Comparison of ENCODE assay signal across 22 cellular contexts in the genomic region with DNA sequence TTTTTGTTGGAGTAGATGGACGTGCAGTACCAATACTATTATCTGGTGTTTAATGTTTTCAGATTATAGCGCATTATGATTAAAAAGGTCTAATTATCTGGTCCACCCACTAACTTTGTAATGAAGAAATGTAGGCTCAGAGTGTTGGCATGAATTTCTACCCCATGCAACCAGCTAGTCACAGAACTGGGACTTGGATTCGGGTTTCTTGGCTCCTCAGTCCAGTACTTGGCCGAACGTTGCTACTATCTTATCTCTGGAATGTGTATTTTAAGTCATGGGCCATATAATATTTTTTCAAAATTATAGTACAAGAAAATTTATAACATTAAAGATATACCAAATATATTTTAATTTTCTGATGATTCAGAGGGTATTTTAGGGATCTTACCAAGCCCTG.
DNase-seq lines count a peak whose midpoint lies in the region; ATAC-seq, FAIRE-seq and TF ChIP-seq lines count a peak whose summit lies in the region.
"Had no signal": no experiment of that assay in that cellular context is flagged by ENCODE, and none has a peak within 500 bp of the region (broad histone marks: within the 10 kb centered on the region; RNA-seq: fewer than 3 reads in every experiment).

No MANE protein-coding gene starts in this region.

- H3K27ac ChIP-seq in right atrium auricular region (no peak overlapping the region), left ventricle myocardium inferior (replicated peaks) (no peak overlapping the region), gastrocnemius medialis (no peak overlapping the region)
- H3K27ac ChIP-seq: 22Rv1, BLaER1, C4-2B had no signal

- H3K4me1 ChIP-seq in right atrium auricular region (no peaks in the 10 kb centered on the region), left ventricle myocardium inferior (peaks cover 8% of the 10 kb centered on the region), gastrocnemius medialis (peaks cover 5 to 17% of the 10 kb centered on the region in 2 donors)
- H3K4me1 ChIP-seq: BLaER1, Caco-2 had no signal

- no peaks in the 10 kb centered on the region for H3K36me3 ChIP-seq in right atrium auricular region
- H3K36me3 ChIP-seq in left ventricle myocardium inferior: no peaks in the 10 kb centered on the region
- no peaks in the 10 kb centered on the region for H3K36me3 ChIP-seq in gastrocnemius medialis
- H3K36me3 ChIP-seq: BLaER1 had no signal

- DNase-seq in Right ventricle myocardium inferior (ENCODE audit: missing footprints) (no peak), right atrium auricular region (ENCODE audit: low spot score) (no peak), left ventricle myocardium superior (no peak), left ventricle myocardium inferior (no peak), frontal cortex (ENCODE audit: low spot score in 2 of 2) (no peak), gastrocnemius medialis (no peak)
- DNase-seq: Caco-2; CD4-positive, CD25-positive, alpha-beta regulatory T cell; CD8-positive, alpha-beta T cell; DMS153; DND-41; H9 had no signal

- intact Hi-C loops in Right ventricle myocardium inferior (cut with DNase I): no loop called here
- intact Hi-C loops in left ventricle myocardium superior (cut with micrococcal nuclease): no loop called here
- intact Hi-C loops in left ventricle myocardium inferior (cut with micrococcal nuclease): no loop called here
- intact Hi-C loops in gastrocnemius medialis (cut with DNase I; ENCODE audit: low total_unique reads): no loop called here

- H3K9me3 ChIP-seq in right atrium auricular region (no peaks in the 10 kb centered on the region), left ventricle myocardium inferior (replicated peaks) (no peaks in the 10 kb centered on the region), gastrocnemius medialis (no peaks in the 10 kb centered on the region)
- H3K9me3 ChIP-seq: BLaER1, Caco-2 had no signal

- TF ChIP-seq POLR2A in gastrocnemius medialis (IDR thresholded peaks at IDR 0.05): no peak

- H3K4me3 ChIP-seq in right atrium auricular region (no peak overlapping the region), left ventricle myocardium inferior (no peak overlapping the region), gastrocnemius medialis (no peak overlapping the region)
- H3K4me3 ChIP-seq: BLaER1, GM23338 had no signal

- peak; percentile 30 for FAIRE-seq in frontal cortex (lab: Jason Lieb, UNC)
- FAIRE-seq: A204.1, G401.6, GM12892 had no signal

- H3K27me3 ChIP-seq in right atrium auricular region: no peaks in the 10 kb centered on the region
- H3K27me3 ChIP-seq in left ventricle myocardium inferior (ENCODE audit: low read depth): no peaks in the 10 kb centered on the region
- H3K27me3 ChIP-seq in gastrocnemius medialis: no peaks in the 10 kb centered on the region
- H3K27me3 ChIP-seq: BLaER1 had no signal

- TF ChIP-seq CTCF in right atrium auricular region (IDR thresholded peaks at IDR 0.05) (no peak), left ventricle myocardium inferior (IDR thresholded peaks at IDR 0.05; ENCODE audit: borderline replicate concordance) (no peak), gastrocnemius medialis (IDR thresholded peaks at IDR 0.05 in 4 of 5, conservative IDR thresholded peaks at IDR 0.05 in 1 of 5) (no peak)

- ATAC-seq in Right ventricle myocardium inferior (peak; percentile 81), left ventricle myocardium superior (peak; percentile 73), GM21381 (IDR thresholded peaks at IDR 0.05; ENCODE audit: unreplicated experiment) (no peak), GM21367 (IDR thresholded peaks at IDR 0.05; ENCODE audit: unreplicated experiment) (no peak), gastrocnemius medialis (no peak)
- ATAC-seq: CD8-positive, alpha-beta T cell; GM23338; HCT116 had no signal

- in situ Hi-C loops in gastrocnemius medialis (cut with MboI; ENCODE audit: low sequenced_read_pairs in 4 of 4): no loop called here

Comparison
In these comparisons a context has a peak if more than half of its experiments do, and no peak if none do; other contexts are left out.
1. ATAC-seq: peak in Right ventricle myocardium inferior (single experiment) and left ventricle myocardium superior (single experiment); none in GM21381 (single experiment), GM21367 (single experiment) and gastrocnemius medialis (0 of 2).